In genomic region chr6:3031857-3032256, GRCh38 we compare ENCODE assay signal across 14 cellular contexts. TPM values are rescaled to one million over a fixed set of nuclear protein-coding genes. Genes with fewer than 3 reads are reported as not detected.
DNase-seq lines count a peak whose midpoint lies in the region; ATAC-seq, FAIRE-seq and TF ChIP-seq lines count a peak whose summit lies in the region.
"Had no signal": no experiment of that assay in that cellular context is flagged by ENCODE, and none has a peak within 500 bp of the region (broad histone marks: within the 10 kb centered on the region; RNA-seq: fewer than 3 reads in every experiment).

No MANE protein-coding gene starts in this region.

- in situ Hi-C loops in HepG2 (cut with HindIII; ENCODE audit: extremely low pct_ligation_motif_present, low pct_unique_long_range_greater_than_20kb), result no loop called here

- no peaks in the 10 kb centered on the region for H4K20me1 ChIP-seq in GM23338 (replicated peaks; ENCODE audit: insufficient read depth)
- H4K20me1 ChIP-seq in OCI-LY7 (ENCODE audit: insufficient read depth, low read length), result no peaks in the 10 kb centered on the region
- H4K20me1 ChIP-seq in HepG2 (ENCODE audit: insufficient read depth, low read length), result no peaks in the 10 kb centered on the region

- peaks cover 20% of the 10 kb centered on the region for H3K4me1 Mint-ChIP-seq in GM23338

- H3K4me1 ChIP-seq in GM23338 (ENCODE audit: insufficient read depth), result peaks cover 8% of the 10 kb centered on the region
- H3K4me1 ChIP-seq in OCI-LY7 (ENCODE audit: insufficient read depth, low read length, poor library complexity, severe bottlenecking), result peaks cover 34% of the 10 kb centered on the region
- H3K4me1 ChIP-seq in HepG2 (ENCODE audit: insufficient read depth, low read length), result peaks cover 14% of the 10 kb centered on the region
- H3K4me1 ChIP-seq: SJSA1, tibial artery had no signal

- H3K9me2 ChIP-seq in GM23338 (ENCODE audit: insufficient read depth) (no peaks in the 10 kb centered on the region), OCI-LY7 (ENCODE audit: insufficient read depth, low read length) (no peaks in the 10 kb centered on the region)

- H3K9me3 ChIP-seq in OCI-LY7 (ENCODE audit: low read length), result no peaks in the 10 kb centered on the region
- no peaks in the 10 kb centered on the region for H3K9me3 ChIP-seq in HepG2 (ENCODE audit: low read length)
- H3K9me3 ChIP-seq: SJSA1, tibial artery had no signal

- H3K4me2 ChIP-seq in GM23338, result no peak overlapping the region
- peak overlapping the region; percentile 45 for H3K4me2 ChIP-seq in OCI-LY7 (ENCODE audit: low read length)
- no peak overlapping the region for H3K4me2 ChIP-seq in HepG2 (ENCODE audit: low read depth, low read length)

- H3K27me3 ChIP-seq in GM23338 (ENCODE audit: insufficient read depth) (no peaks in the 10 kb centered on the region), HepG2 (ENCODE audit: control insufficient read depth in 1 of 2, insufficient read depth in 2 of 2, low read length in 2 of 2) (peaks cover 0 to 11% of the 10 kb centered on the region in 2 experiments; a peak in 1 of 5 replicates)
- H3K27me3 ChIP-seq: tibial artery had no signal

- no peak overlapping the region for H3K4me3 ChIP-seq in GM23338
- H3K4me3 ChIP-seq in OCI-LY7 (ENCODE audit: low read depth, low read length, poor library complexity, severe bottlenecking), result peak overlapping the region; percentile 6
- no peak overlapping the region for H3K4me3 ChIP-seq in HepG2 (replicated peaks in 1 of 3; ENCODE audit: insufficient read depth in 1 of 3, low read depth in 2 of 3, low read length in 3 of 3)
- H3K4me3 ChIP-seq: SJSA1, tibial artery had no signal

- no peak overlapping the region for H3K27ac Mint-ChIP-seq in GM23338

- no peak overlapping the region for H3K4me3 Mint-ChIP-seq in GM23338

- DNase-seq in NCI-H146 (lab: John Stamatoyannopoulos, UW) (peak; percentile 6), NCI-H146 treated with DMSO at 0.1 percent for 48 hours (lab: John Stamatoyannopoulos, UW; ENCODE audit: unreplicated experiment) (no peak), GM23338 (ENCODE audit: low spot score) (no peak), OCI-LY7 (ENCODE audit: low spot score) (peak; percentile 80), HepG2 (ENCODE audit: low spot score) (peak; percentile 43), GF-D8 (lab: John Stamatoyannopoulos, UW) (no peak), SW 1271 (lab: John Stamatoyannopoulos, UW) (no peak)
- DNase-seq: activated CD4-positive, CD25-positive, alpha-beta regulatory T cell treated with anti-CD3 and anti-CD28 coated beads, Interleukin-2, amount 50 U/mL, for 72 hours; activated gamma-delta T cell treated with Interleukin-2 at 50 U/mL for 16 hours; NCI-H1694; tibial artery had no signal

- H3F3A ChIP-seq in GM23338 (replicated peaks; ENCODE audit: low read depth), result peaks cover 6% of the 10 kb centered on the region

- peak; percentile 65 for ATAC-seq in GM23338
- ATAC-seq in HepG2, result peak; percentile 95
- ATAC-seq in HG02970 (IDR thresholded peaks at IDR 0.05; ENCODE audit: low FRiP score, unreplicated experiment), result no peak

- H3K36me3 ChIP-seq in GM23338 (ENCODE audit: insufficient read depth) (no peaks in the 10 kb centered on the region), OCI-LY7 (ENCODE audit: insufficient read depth, low read length) (no peaks in the 10 kb centered on the region), HepG2 (replicated peaks in 1 of 2; ENCODE audit: control insufficient read depth in 1 of 2, insufficient read depth in 2 of 2, low read length in 2 of 2) (no peaks in the 10 kb centered on the region)
- H3K36me3 ChIP-seq: SJSA1, tibial artery had no signal

- H3K9ac ChIP-seq in HepG2 (ENCODE audit: insufficient read depth, low read depth, low read length), result no peak overlapping the region

- 12% methylated on average over 9 of the region's 9 CpGs for WGBS in HepG2 (ENCODE audit: low lambda C conversion rate)

- POLR2A ChIA-PET in OCI-LY7 (lab: Charles Lee), result interaction anchor here (1.1 kb wide), 1 partner anchor 32 kb away, joined by 4 read pairs; the partner anchor contains the start of gene NQO2
- POLR2A ChIA-PET in HepG2 (lab: Yijun Ruan, JAX), result no interaction called here

- H2AFZ ChIP-seq in GM23338 (no peak overlapping the region), OCI-LY7 (ENCODE audit: low read length) (no peak overlapping the region), HepG2 (ENCODE audit: low read length) (no peak overlapping the region)

- peaks cover 5% of the 10 kb centered on the region for H3K27me3 Mint-ChIP-seq in GM23338 (ENCODE audit: insufficient read depth, low read depth, poor library complexity)

- H3K79me2 ChIP-seq in GM23338 (replicated peaks; ENCODE audit: insufficient read depth) (no peaks in the 10 kb centered on the region), OCI-LY7 (ENCODE audit: insufficient read depth, low read depth, low read length) (no peaks in the 10 kb centered on the region), HepG2 (ENCODE audit: insufficient read depth, low read length) (no peaks in the 10 kb centered on the region)

- TF ChIP-seq EP300 in HepG2 (IDR thresholded peaks at IDR 0.05; ENCODE audit: low read depth in 2 of 2, low read length in 2 of 2) (no peak), HepG2 (CRISPR knock-in tag; IDR thresholded peaks at IDR 0.05; ENCODE audit: borderline replicate concordance) (no peak)

- TF ChIP-seq CTCF in GM23338 (conservative IDR thresholded peaks at IDR 0.05; ENCODE audit: low read depth in 2 of 2) (peak in 1 of 2 experiments; percentile 66; a peak in 2 of 4 replicates), OCI-LY7 (conservative IDR thresholded peaks at IDR 0.05; ENCODE audit: low read length) (peak; percentile 77), HepG2 (CRISPR knock-in tag; IDR thresholded peaks at IDR 0.05) (peak; percentile 82)

- peak; percentile 18 for FAIRE-seq in HepG2 (lab: Jason Lieb, UNC)

- no peak overlapping the region for H3K27ac ChIP-seq in GM23338 (ENCODE audit: low read depth)
- no peak overlapping the region for H3K27ac ChIP-seq in OCI-LY7 (ENCODE audit: low read depth, low read length, poor library complexity, severe bottlenecking)
- no peak overlapping the region for H3K27ac ChIP-seq in HepG2 (ENCODE audit: extremely low read length, insufficient read depth, low read length)
- H3K27ac ChIP-seq: HL-60, SJSA1, tibial artery had no signal

- H3K36me3 Mint-ChIP-seq in GM23338 (ENCODE audit: low read depth), result peaks cover 10% of the 10 kb centered on the region; the same call in 2 of the 3 replicates

- CTCF ChIA-PET in OCI-LY7 (lab: Charles Lee; ENCODE audit: unreplicated experiment) (interaction anchor here (0.7 kb wide), 1 partner anchor 30 kb away, joined by 3 read pairs; no protein-coding TSS in a partner anchor), HepG2 (lab: Yijun Ruan, JAX; ENCODE audit: low intra/inter-chr PET ratio, low total read pairs) (no interaction called here)

- peak; percentile 65 for TF ChIP-seq RAD21 in HepG2 (CRISPR knock-in tag; IDR thresholded peaks at IDR 0.05)

- BruUV-seq in OCI-LY7 (replicated peaks; lab: Mats Ljungman, UMichigan) (no TSS peak), HepG2 (replicated peaks; lab: Mats Ljungman, UMichigan) (no TSS peak)

- TF ChIP-seq POLR2A in HepG2 (IDR thresholded peaks at IDR 0.05; ENCODE audit: insufficient read depth in 1 of 2, low read depth in 2 of 2, low read length in 2 of 2), result no peak

- intact Hi-C loops in OCI-LY7 (cut with micrococcal nuclease; ENCODE audit: unreplicated experiment), result loop anchor here (1.0 kb wide), 1 partner anchor 21 kb away; no protein-coding TSS in a partner anchor
- intact Hi-C loops in HepG2 (cut with micrococcal nuclease; ENCODE audit: unreplicated experiment), result loop anchor here (1.0 kb wide), 1 partner anchor 21 kb away; no protein-coding TSS in a partner anchor

- H3K9me3 Mint-ChIP-seq in GM23338, result 0 out of 3 replicates have a peak, but pooled peaks cover 5% of the 10 kb centered on the region

RNA-seq across cellular contexts. Expression of gene NQO2, which starts 32.2 kb away (rescaled TPM):
- total RNA-seq in GM23338 (2014; rRNA removed; shearing (Covaris generic)), result 117 and 125 TPM in 2 replicates
- polyA plus RNA-seq in GM23338 (2016; fragmentation: Nextera tagmentation; extraction: Ambion mirVana), result 159 and 173 TPM in 2 replicates
- 8.4 and 11.1 TPM in 2 replicates for total RNA-seq in OCI-LY7 (2014; rRNA removed; shearing (Covaris generic))
- 9.9 and 12.2 TPM in 2 replicates for total RNA-seq in OCI-LY7 (2022)
- total RNA-seq in HepG2 (2016; rRNA removed; fragmentation: Illumina TruSeq; extraction: Trizol), result 56.5 and 63.0 TPM in 2 replicates
- total RNA-seq in HepG2 (2016; cell fraction: cytosol; rRNA removed; fragmentation: Illumina TruSeq; extraction: Trizol; ENCODE audit: low read depth), result 44.8 and 70.6 TPM in 2 replicates
- 56.8 and 60.6 TPM in 2 replicates for total RNA-seq in HepG2 (2016; cell fraction: insoluble cytoplasmic fraction; rRNA removed; fragmentation: Illumina TruSeq; extraction: Trizol)
- 53.4 and 80.8 TPM in 2 replicates for total RNA-seq in HepG2 (2016; cell fraction: membrane; rRNA removed; fragmentation: Illumina TruSeq; extraction: Trizol)
- 34.2 and 36.9 TPM in 2 replicates for total RNA-seq in HepG2 (2016; cell fraction: nucleus; rRNA removed; fragmentation: Illumina TruSeq; extraction: Trizol)
- polyA plus RNA-seq in HepG2 (2011; rRNA removed), result 27.4 and 32.2 TPM in 2 replicates
- 29.5 and 31.9 TPM in 2 replicates for polyA plus RNA-seq in HepG2 (2011; cell fraction: cytosol; rRNA removed)
- polyA plus RNA-seq in HepG2 (2011; cell fraction: nucleus; rRNA removed), result 30.7 and 34.4 TPM in 2 replicates
- polyA plus RNA-seq in HepG2 (2012), result 15.7 and 17.8 TPM in 2 replicates
- polyA plus RNA-seq in HepG2 (2016; cell fraction: cytosol; fragmentation: Illumina TruSeq; extraction: Trizol; ENCODE audit: low read depth), result 48.7 and 84.9 TPM in 2 replicates
- 61.8 and 64.6 TPM in 2 replicates for polyA plus RNA-seq in HepG2 (2016; cell fraction: insoluble cytoplasmic fraction; fragmentation: Illumina TruSeq; extraction: Trizol; ENCODE audit: low read depth)
- 49.3 and 82.9 TPM in 2 replicates for polyA plus RNA-seq in HepG2 (2016; cell fraction: membrane; fragmentation: Illumina TruSeq; extraction: Trizol; ENCODE audit: low read depth)
- 65.1 and 69.0 TPM in 2 replicates for polyA plus RNA-seq in HepG2 (2016; cell fraction: nucleus; fragmentation: Illumina TruSeq; extraction: Trizol; ENCODE audit: insufficient read depth, low read depth)
- 15.8 and 89.9 TPM in 2 replicates for polyA minus RNA-seq in HepG2 (2011; rRNA and poly(A)+ RNA removed; ENCODE audit: low replicate concordance)
- polyA minus RNA-seq in HepG2 (2011; cell fraction: cytosol; rRNA and poly(A)+ RNA removed), result 9.1 and 15.4 TPM in 2 replicates
- polyA minus RNA-seq in HepG2 (2011; cell fraction: nucleus; rRNA and poly(A)+ RNA removed), result 17.7 and 19.6 TPM in 2 replicates

RNA-seq across cellular contexts. Expression of gene RIPK1, which starts 36.4 kb away (rescaled TPM):
- total RNA-seq in GM23338 (2014; rRNA removed; shearing (Covaris generic)), result 16.7 and 19.4 TPM in 2 replicates
- polyA plus RNA-seq in GM23338 (2016; fragmentation: Nextera tagmentation; extraction: Ambion mirVana) (4.9 and 5.7 TPM in 2 replicates), HepG2 (2011; rRNA removed) (9.0 and 10.7 TPM in 2 replicates)
- 6.1 and 7.5 TPM in 2 replicates for total RNA-seq in OCI-LY7 (2014; rRNA removed; shearing (Covaris generic))
- total RNA-seq in OCI-LY7 (2022) (8.3 and 8.4 TPM in 2 replicates), HepG2 (2016; rRNA removed; fragmentation: Illumina TruSeq; extraction: Trizol) (10.3 and 15.0 TPM in 2 replicates)
- total RNA-seq in HepG2 (2016; cell fraction: cytosol; rRNA removed; fragmentation: Illumina TruSeq; extraction: Trizol; ENCODE audit: low read depth), result 4.5 and 4.9 TPM in 2 replicates
- total RNA-seq in HepG2 (2016; cell fraction: insoluble cytoplasmic fraction; rRNA removed; fragmentation: Illumina TruSeq; extraction: Trizol), result 10.6 and 13.6 TPM in 2 replicates
- total RNA-seq in HepG2 (2016; cell fraction: membrane; rRNA removed; fragmentation: Illumina TruSeq; extraction: Trizol), result 5.4 and 6.4 TPM in 2 replicates
- total RNA-seq in HepG2 (2016; cell fraction: nucleus; rRNA removed; fragmentation: Illumina TruSeq; extraction: Trizol), result 7.4 and 9.7 TPM in 2 replicates
- polyA plus RNA-seq in HepG2 (2011; cell fraction: cytosol; rRNA removed), result 6.2 and 9.2 TPM in 2 replicates
- 9.5 and 13.1 TPM in 2 replicates for polyA plus RNA-seq in HepG2 (2011; cell fraction: nucleus; rRNA removed)
- 7.6 and 10.8 TPM in 2 replicates for polyA plus RNA-seq in HepG2 (2012)
- polyA plus RNA-seq in HepG2 (2016; cell fraction: cytosol; fragmentation: Illumina TruSeq; extraction: Trizol; ENCODE audit: low read depth), result 0.89 and 0.95 TPM in 2 replicates
- 11.8 and 12.1 TPM in 2 replicates for polyA plus RNA-seq in HepG2 (2016; cell fraction: insoluble cytoplasmic fraction; fragmentation: Illumina TruSeq; extraction: Trizol; ENCODE audit: low read depth)
- 2.3 and 2.7 TPM in 2 replicates for polyA plus RNA-seq in HepG2 (2016; cell fraction: membrane; fragmentation: Illumina TruSeq; extraction: Trizol; ENCODE audit: low read depth)
- polyA plus RNA-seq in HepG2 (2016; cell fraction: nucleus; fragmentation: Illumina TruSeq; extraction: Trizol; ENCODE audit: insufficient read depth, low read depth), result 19.4 and 21.2 TPM in 2 replicates
- polyA minus RNA-seq in HepG2 (2011; rRNA and poly(A)+ RNA removed; ENCODE audit: low replicate concordance), result 5.4 and 9.3 TPM in 2 replicates
- polyA minus RNA-seq in HepG2 (2011; cell fraction: cytosol; rRNA and poly(A)+ RNA removed), result 5.8 and 8.9 TPM in 2 replicates
- 8.9 and 13.7 TPM in 2 replicates for polyA minus RNA-seq in HepG2 (2011; cell fraction: nucleus; rRNA and poly(A)+ RNA removed)

Comparison
In these comparisons a context has a peak if more than half of its experiments do, and no peak if none do; other contexts are left out.
1. DNase-seq: peak in NCI-H146 (single experiment), OCI-LY7 (single experiment) and HepG2 (single experiment); none in NCI-H146 treated with DMSO at 0.1 percent for 48 hours (single experiment), GM23338 (single experiment), GF-D8 (single experiment) and SW 1271 (0 of 2).